1 cellular context compared by ENCODE assay signal in the genomic region with DNA sequence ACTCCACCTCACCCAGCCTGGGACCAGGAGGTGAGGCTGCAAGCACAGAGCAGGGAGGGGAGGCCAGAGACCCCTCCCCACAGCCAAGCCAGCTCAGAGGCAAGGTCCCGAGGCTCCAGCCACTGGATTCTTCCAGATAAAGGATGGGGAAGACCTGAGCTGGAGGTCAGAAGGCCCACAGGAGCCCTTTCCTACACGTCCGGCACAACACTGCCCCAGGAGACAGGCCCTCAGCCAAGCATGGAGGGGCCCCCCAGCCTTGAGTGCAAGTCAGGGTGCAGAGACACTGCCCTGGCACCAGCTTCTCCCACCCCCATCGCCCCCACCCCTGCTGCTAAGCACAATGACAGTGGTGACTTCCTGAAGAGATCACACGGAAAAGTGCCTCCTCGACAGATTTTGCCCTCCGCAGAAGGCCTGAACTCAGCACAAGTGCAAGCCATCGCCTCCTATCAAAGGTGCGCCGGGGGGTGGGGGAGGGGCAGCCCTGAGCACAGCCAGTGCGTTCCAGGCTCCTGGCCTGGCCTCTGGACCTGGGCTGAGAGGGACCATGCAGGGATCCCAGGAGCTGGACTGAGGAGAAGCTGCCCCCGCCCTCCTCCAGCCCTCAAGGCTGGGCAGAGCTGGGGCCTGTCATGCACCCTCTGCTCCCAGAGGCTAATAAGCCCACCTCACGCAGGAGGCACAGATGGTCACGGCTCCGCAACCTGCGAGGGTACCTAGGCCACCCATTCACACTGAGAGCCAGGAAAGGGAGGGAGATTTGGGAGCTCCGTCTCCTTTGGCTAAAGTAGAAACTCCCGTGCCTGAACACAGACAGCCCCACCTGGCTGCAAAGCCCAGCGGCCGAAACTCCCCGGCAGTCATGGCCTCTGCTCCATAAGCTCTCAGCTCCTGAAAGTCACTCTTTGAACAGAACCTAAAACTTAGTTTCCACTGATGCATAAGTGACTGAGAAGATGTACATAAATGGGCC.
TF ChIP-seq lines count a peak whose summit lies in the region.

No MANE protein-coding gene starts in this region.

TF ChIP-seq in liver, 16 proteins besides CTCF, POLR2A, EP300 and RAD21 (continued from another document):
- TF ChIP-seq, protein P1, sequence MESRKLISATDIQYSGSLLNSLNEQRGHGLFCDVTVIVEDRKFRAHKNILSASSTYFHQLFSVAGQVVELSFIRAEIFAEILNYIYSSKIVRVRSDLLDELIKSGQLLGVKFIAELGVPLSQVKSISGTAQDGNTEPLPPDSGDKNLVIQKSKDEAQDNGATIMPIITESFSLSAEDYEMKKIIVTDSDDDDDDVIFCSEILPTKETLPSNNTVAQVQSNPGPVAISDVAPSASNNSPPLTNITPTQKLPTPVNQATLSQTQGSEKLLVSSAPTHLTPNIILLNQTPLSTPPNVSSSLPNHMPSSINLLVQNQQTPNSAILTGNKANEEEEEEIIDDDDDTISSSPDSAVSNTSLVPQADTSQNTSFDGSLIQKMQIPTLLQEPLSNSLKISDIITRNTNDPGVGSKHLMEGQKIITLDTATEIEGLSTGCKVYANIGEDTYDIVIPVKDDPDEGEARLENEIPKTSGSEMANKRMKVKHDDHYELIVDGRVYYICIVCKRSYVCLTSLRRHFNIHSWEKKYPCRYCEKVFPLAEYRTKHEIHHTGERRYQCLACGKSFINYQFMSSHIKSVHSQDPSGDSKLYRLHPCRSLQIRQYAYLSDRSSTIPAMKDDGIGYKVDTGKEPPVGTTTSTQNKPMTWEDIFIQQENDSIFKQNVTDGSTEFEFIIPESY (IDR thresholded peaks at IDR 0.05) = no peak
- peak; percentile 38 for TF ChIP-seq SP1 (IDR thresholded peaks at IDR 0.05)
- TF ChIP-seq YY1 (IDR thresholded peaks at IDR 0.05) = no peak
- TF ChIP-seq, protein P2, sequence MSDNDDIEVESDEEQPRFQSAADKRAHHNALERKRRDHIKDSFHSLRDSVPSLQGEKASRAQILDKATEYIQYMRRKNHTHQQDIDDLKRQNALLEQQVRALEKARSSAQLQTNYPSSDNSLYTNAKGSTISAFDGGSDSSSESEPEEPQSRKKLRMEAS (IDR thresholded peaks at IDR 0.05) = no peak
- TF ChIP-seq TAF1 (conservative IDR thresholded peaks at IDR 0.05) = no peak
- TF ChIP-seq EGR1 (IDR thresholded peaks at IDR 0.05; ENCODE audit: low read depth in 2 of 2) = no peak
- peak; percentile 14 to 57 for TF ChIP-seq RXRA (IDR thresholded peaks at IDR 0.05)
- TF ChIP-seq HNF4A (conservative IDR thresholded peaks at IDR 0.05) = peak; percentile 47 to 67
- TF ChIP-seq FOXA2 (IDR thresholded peaks at IDR 0.05) = no peak
